Comparison of ENCODE assay signal across 8 cellular contexts in the genomic region with DNA sequence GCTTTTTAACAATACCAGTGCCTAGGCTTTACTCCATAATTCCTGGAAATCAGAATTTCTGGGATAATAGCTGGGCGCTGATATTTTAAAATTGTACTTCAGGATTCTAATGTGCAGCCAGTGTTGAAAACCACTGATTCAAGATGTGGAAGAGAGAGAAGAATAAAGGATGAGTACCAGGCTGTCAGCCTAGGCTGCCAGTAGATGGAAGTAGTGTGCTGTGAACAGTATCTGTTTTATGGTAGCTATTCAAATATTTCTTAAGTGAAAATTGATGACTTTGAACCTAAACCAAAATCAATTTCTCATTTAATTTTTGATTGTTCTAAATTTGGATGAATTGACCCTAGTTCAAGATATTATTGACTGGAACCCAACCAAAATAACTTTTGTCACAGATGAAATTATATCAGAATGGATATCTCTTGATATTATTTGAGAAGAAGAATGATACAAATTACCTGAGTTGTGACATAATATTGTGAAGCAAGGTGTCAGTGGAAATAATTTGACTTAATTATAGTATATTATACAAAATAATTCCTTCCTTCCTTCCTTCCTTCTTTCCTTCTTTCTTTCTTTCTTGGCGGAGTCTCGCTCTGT.
DNase-seq lines count a peak whose midpoint lies in the region; ATAC-seq lines count a peak whose summit lies in the region.

No MANE protein-coding gene starts in this region.

- DNase-seq in NCI-H345 (lab: John Stamatoyannopoulos, UW) (peak; percentile 8), NCI-H345 treated with DMSO at 0.1 percent for 48 hours (lab: John Stamatoyannopoulos, UW; ENCODE audit: unreplicated experiment) (no peak), HPDE6-E6E7 (ENCODE audit: extremely low spot score) (peak; percentile 36), OCI-M1 (lab: John Stamatoyannopoulos, UW) (peak; percentile 75), dedifferentiated amniotic fluid mesenchymal stem cell (ENCODE audit: extremely low spot score) (peak; percentile 46), medulla oblongata (ENCODE audit: extremely low spot score) (peak; percentile 65)

- ATAC-seq in GM21576 (IDR thresholded peaks at IDR 0.05; ENCODE audit: unreplicated experiment) (no peak), HG02981 (IDR thresholded peaks at IDR 0.05; ENCODE audit: unreplicated experiment) (no peak)
